Comparison of ENCODE assay signal across 8 cellular contexts in genomic region chr2:42827647-42828486, GRCh38. TPM values are rescaled to one million over a fixed set of nuclear protein-coding genes. Genes with fewer than 3 reads are reported as not detected.
DNase-seq lines count a peak whose midpoint lies in the region; ATAC-seq, FAIRE-seq and TF ChIP-seq lines count a peak whose summit lies in the region.

No MANE protein-coding gene starts in this region.

- H3K9ac ChIP-seq in KMS-11 = no peak overlapping the region

- H3K36me3 ChIP-seq in KMS-11 (ENCODE audit: insufficient read depth) = no peaks in the 10 kb centered on the region

- peak overlapping the region; percentile 68 for H3K4me3 Mint-ChIP-seq in activated T-helper 1 cell treated with anti-CD3 and anti-CD28 coated beads, Interleukin-12 subunit alpha, Interleukin-12 subunit beta, Interleukin-2, Interleukin-4 antibody, amounts not matched to agents 30 ng/mL and 10 ng/mL and 1 ng/mL, durations not matched to agents 14 hours and 24 hours and 36 hours
- H3K4me3 Mint-ChIP-seq in nephron = peak overlapping the region; percentile 77 to 80 (median 78)
- peak overlapping the region; percentile 73 for H3K4me3 Mint-ChIP-seq in stimulated activated memory B cell treated with anti-CD40 and anti-IgM and Interleukin-4, amounts not matched to agents 10 μg/mL and 1 μg/mL and 100 μg/mL, for 72 hours

- FAIRE-seq in RCC 7860 (lab: Jason Lieb, UNC) = no peak

- no peaks in the 10 kb centered on the region for H3K27me3 ChIP-seq in KMS-11 (ENCODE audit: insufficient read depth, low read depth)

- no peaks in the 10 kb centered on the region for H4K20me1 ChIP-seq in KMS-11 (ENCODE audit: insufficient read depth)

- TF ChIP-seq CTCF in KMS-11 (conservative IDR thresholded peaks at IDR 0.05; ENCODE audit: low read depth, low read length) (peak; percentile 93), nephron (IDR thresholded peaks at IDR 0.05; ENCODE audit: unreplicated experiment in 3 of 3) (peak; percentile 91 to 96 (median 93))

- no peaks in the 10 kb centered on the region for H3K9me3 Mint-ChIP-seq in activated T-helper 1 cell treated with anti-CD3 and anti-CD28 coated beads, Interleukin-12 subunit alpha, Interleukin-12 subunit beta, Interleukin-2, Interleukin-4 antibody, amounts not matched to agents 30 ng/mL and 10 ng/mL and 1 ng/mL, durations not matched to agents 14 hours and 24 hours and 36 hours
- no peaks in the 10 kb centered on the region for H3K9me3 Mint-ChIP-seq in nephron
- no peaks in the 10 kb centered on the region for H3K9me3 Mint-ChIP-seq in stimulated activated memory B cell treated with anti-CD40 and anti-IgM and Interleukin-4, amounts not matched to agents 10 μg/mL and 1 μg/mL and 100 μg/mL, for 72 hours

- ATAC-seq in GM19463 (IDR thresholded peaks at IDR 0.05; ENCODE audit: unreplicated experiment) = peak; percentile 69
- peak; percentile 86 for ATAC-seq in stimulated activated memory B cell treated with anti-CD40 and anti-IgM and Interleukin-4, amounts not matched to agents 10 μg/mL and 1 μg/mL and 100 μg/mL, for 72 hours

- DNase-seq in C1 segment of cervical spinal cord (lab: John Stamatoyannopoulos, UW) (peak in 13 of 14 donors; percentile 28 to 88 (median 83)), RCC 7860 (ENCODE audit: low spot score) (peak; percentile 60), fibroblast of peridontal ligament (ENCODE audit: extremely low read depth) (peak; percentile 82)
- DNase-seq in activated T-helper 1 cell treated with anti-CD3 and anti-CD28 coated beads, Interleukin-12 subunit alpha, Interleukin-12 subunit beta, Interleukin-2, Interleukin-4 antibody, amounts not matched to agents 30 ng/mL and 10 ng/mL and 1 ng/mL, durations not matched to agents 14 hours and 24 hours and 36 hours (ENCODE audit: low spot score) = peak; percentile 64

- H3K27ac Mint-ChIP-seq in activated T-helper 1 cell treated with anti-CD3 and anti-CD28 coated beads, Interleukin-12 subunit alpha, Interleukin-12 subunit beta, Interleukin-2, Interleukin-4 antibody, amounts not matched to agents 30 ng/mL and 10 ng/mL and 1 ng/mL, durations not matched to agents 14 hours and 24 hours and 36 hours = no peak overlapping the region
- peak overlapping the region in 2 of 3 experiments; percentile 64 to 74 for H3K27ac Mint-ChIP-seq in nephron
- peak overlapping the region; percentile 53 for H3K27ac Mint-ChIP-seq in stimulated activated memory B cell treated with anti-CD40 and anti-IgM and Interleukin-4, amounts not matched to agents 10 μg/mL and 1 μg/mL and 100 μg/mL, for 72 hours

- no peak overlapping the region for H3K27ac ChIP-seq in KMS-11

- no peaks in the 10 kb centered on the region for H3K36me3 Mint-ChIP-seq in activated T-helper 1 cell treated with anti-CD3 and anti-CD28 coated beads, Interleukin-12 subunit alpha, Interleukin-12 subunit beta, Interleukin-2, Interleukin-4 antibody, amounts not matched to agents 30 ng/mL and 10 ng/mL and 1 ng/mL, durations not matched to agents 14 hours and 24 hours and 36 hours (ENCODE audit: low read depth)
- H3K36me3 Mint-ChIP-seq in nephron (ENCODE audit: low read depth) = no peaks in the 10 kb centered on the region
- H3K36me3 Mint-ChIP-seq in stimulated activated memory B cell treated with anti-CD40 and anti-IgM and Interleukin-4, amounts not matched to agents 10 μg/mL and 1 μg/mL and 100 μg/mL, for 72 hours = no peaks in the 10 kb centered on the region

- H2AFZ ChIP-seq in KMS-11 (ENCODE audit: low read depth) = peak overlapping the region; percentile 79

- intact Hi-C loops in activated T-helper 1 cell treated with anti-CD3 and anti-CD28 coated beads, Interleukin-12 subunit alpha, Interleukin-12 subunit beta, Interleukin-2, Interleukin-4 antibody, amounts not matched to agents 30 ng/mL and 10 ng/mL and 1 ng/mL, durations not matched to agents 14 hours and 24 hours and 36 hours (cut with micrococcal nuclease) = loop anchor here (1.0 to 5.0 kb wide), 7 partner anchors 18 to 781 kb away; partner anchors contain the start of gene ZFP36L2

- peak overlapping the region; percentile 71 for H3K4me3 ChIP-seq in KMS-11 (IDR thresholded peaks at IDR 0.05; ENCODE audit: insufficient read depth, low read depth, low read length)

- H3K4me1 ChIP-seq in KMS-11 (ENCODE audit: low read depth, poor library complexity, severe bottlenecking) = peaks cover 4% of the 10 kb centered on the region

- H3K4me1 Mint-ChIP-seq in activated T-helper 1 cell treated with anti-CD3 and anti-CD28 coated beads, Interleukin-12 subunit alpha, Interleukin-12 subunit beta, Interleukin-2, Interleukin-4 antibody, amounts not matched to agents 30 ng/mL and 10 ng/mL and 1 ng/mL, durations not matched to agents 14 hours and 24 hours and 36 hours (ENCODE audit: low read depth) = peaks cover 16% of the 10 kb centered on the region
- peaks cover 24% of the 10 kb centered on the region for H3K4me1 Mint-ChIP-seq in nephron
- H3K4me1 Mint-ChIP-seq in stimulated activated memory B cell treated with anti-CD40 and anti-IgM and Interleukin-4, amounts not matched to agents 10 μg/mL and 1 μg/mL and 100 μg/mL, for 72 hours = peaks cover 21% of the 10 kb centered on the region

- H3K4me2 ChIP-seq in KMS-11 = peak overlapping the region; percentile 79; the same call in 1 of the 2 replicates

- peaks cover 14% of the 10 kb centered on the region for H3K27me3 Mint-ChIP-seq in activated T-helper 1 cell treated with anti-CD3 and anti-CD28 coated beads, Interleukin-12 subunit alpha, Interleukin-12 subunit beta, Interleukin-2, Interleukin-4 antibody, amounts not matched to agents 30 ng/mL and 10 ng/mL and 1 ng/mL, durations not matched to agents 14 hours and 24 hours and 36 hours (ENCODE audit: insufficient read depth)
- peaks cover 9% of the 10 kb centered on the region for H3K27me3 Mint-ChIP-seq in nephron (ENCODE audit: low read depth)
- no peaks in the 10 kb centered on the region for H3K27me3 Mint-ChIP-seq in stimulated activated memory B cell treated with anti-CD40 and anti-IgM and Interleukin-4, amounts not matched to agents 10 μg/mL and 1 μg/mL and 100 μg/mL, for 72 hours

- H3K79me2 ChIP-seq in KMS-11 (ENCODE audit: insufficient read depth, low read depth) = no peaks in the 10 kb centered on the region

RNA-seq across cellular contexts. Expression of gene HAAO, which starts 35.5 kb away (rescaled TPM):
- total RNA-seq in activated T-helper 1 cell treated with anti-CD3 and anti-CD28 coated beads, Interleukin-12 subunit alpha, Interleukin-12 subunit beta, Interleukin-2, Interleukin-4 antibody, amounts not matched to agents 30 ng/mL and 10 ng/mL and 1 ng/mL, durations not matched to agents 14 hours and 24 hours and 36 hours = 0.37 and 0.86 TPM in 2 replicates
